In the genomic region with DNA sequence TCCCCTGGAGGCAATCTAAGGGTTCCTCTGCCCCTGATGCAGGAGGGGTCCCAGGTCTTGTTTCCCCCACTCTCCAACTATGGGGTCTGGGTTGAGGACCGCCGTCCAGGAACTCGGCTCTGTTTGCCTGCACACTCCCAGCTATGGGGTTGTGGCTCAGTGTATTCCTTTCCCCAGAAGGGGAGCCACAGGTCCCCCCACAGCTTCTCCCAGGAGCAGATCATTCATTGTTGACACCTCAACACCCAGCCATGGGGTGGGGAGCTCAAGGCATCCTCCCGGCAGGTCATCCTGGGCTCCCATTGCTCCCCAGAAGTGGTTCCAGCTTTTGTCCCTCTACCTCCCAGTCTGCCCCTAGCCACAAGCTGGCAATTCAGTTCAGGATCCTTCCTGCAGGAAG, we compare ENCODE assay signal across 2 cellular contexts.
TF ChIP-seq lines count a peak whose summit lies in the region.

No MANE protein-coding gene starts in this region.

TF ChIP-seq in GM12878, 131 proteins besides CTCF, POLR2A, EP300 and RAD21:
- no peak for TF ChIP-seq TCF3 (IDR thresholded peaks at IDR 0.05; ENCODE audit: borderline replicate concordance, insufficient read depth, low read depth, low read length)
- no peak for TF ChIP-seq TCF7 (IDR thresholded peaks at IDR 0.05; ENCODE audit: borderline replicate concordance)
- TF ChIP-seq POU2F2 (IDR thresholded peaks at IDR 0.05; ENCODE audit: borderline replicate concordance, low read depth, low read length): no peak
- TF ChIP-seq SUPT20H (IDR thresholded peaks at IDR 0.05; ENCODE audit: borderline replicate concordance, control insufficient read depth, low read depth, low read length): no peak

TF ChIP-seq in HepG2, 621 proteins besides CTCF, POLR2A, EP300 and RAD21:
- TF ChIP-seq KDM4B (CRISPR knock-in tag; IDR thresholded peaks at IDR 0.05) (no peak), ATF3 (CRISPR knock-in tag; IDR thresholded peaks at IDR 0.05) (no peak), ZBTB10 (CRISPR knock-in tag; IDR thresholded peaks at IDR 0.05; ENCODE audit: borderline replicate concordance) (0 out of 2 replicates have a peak, but pooled peaks have one; percentile 34), HMG20A (CRISPR knock-in tag; IDR thresholded peaks at IDR 0.05; ENCODE audit: borderline replicate concordance) (no peak), SIN3B (IDR thresholded peaks at IDR 0.05; ENCODE audit: low read length) (no peak), ZNF615 (CRISPR knock-in tag; IDR thresholded peaks at IDR 0.05; ENCODE audit: borderline replicate concordance) (no peak), RBM39 (IDR thresholded peaks at IDR 0.05; ENCODE audit: low read depth, low read length, poor library complexity, severe bottlenecking) (no peak)
- TF ChIP-seq, protein P1, sequence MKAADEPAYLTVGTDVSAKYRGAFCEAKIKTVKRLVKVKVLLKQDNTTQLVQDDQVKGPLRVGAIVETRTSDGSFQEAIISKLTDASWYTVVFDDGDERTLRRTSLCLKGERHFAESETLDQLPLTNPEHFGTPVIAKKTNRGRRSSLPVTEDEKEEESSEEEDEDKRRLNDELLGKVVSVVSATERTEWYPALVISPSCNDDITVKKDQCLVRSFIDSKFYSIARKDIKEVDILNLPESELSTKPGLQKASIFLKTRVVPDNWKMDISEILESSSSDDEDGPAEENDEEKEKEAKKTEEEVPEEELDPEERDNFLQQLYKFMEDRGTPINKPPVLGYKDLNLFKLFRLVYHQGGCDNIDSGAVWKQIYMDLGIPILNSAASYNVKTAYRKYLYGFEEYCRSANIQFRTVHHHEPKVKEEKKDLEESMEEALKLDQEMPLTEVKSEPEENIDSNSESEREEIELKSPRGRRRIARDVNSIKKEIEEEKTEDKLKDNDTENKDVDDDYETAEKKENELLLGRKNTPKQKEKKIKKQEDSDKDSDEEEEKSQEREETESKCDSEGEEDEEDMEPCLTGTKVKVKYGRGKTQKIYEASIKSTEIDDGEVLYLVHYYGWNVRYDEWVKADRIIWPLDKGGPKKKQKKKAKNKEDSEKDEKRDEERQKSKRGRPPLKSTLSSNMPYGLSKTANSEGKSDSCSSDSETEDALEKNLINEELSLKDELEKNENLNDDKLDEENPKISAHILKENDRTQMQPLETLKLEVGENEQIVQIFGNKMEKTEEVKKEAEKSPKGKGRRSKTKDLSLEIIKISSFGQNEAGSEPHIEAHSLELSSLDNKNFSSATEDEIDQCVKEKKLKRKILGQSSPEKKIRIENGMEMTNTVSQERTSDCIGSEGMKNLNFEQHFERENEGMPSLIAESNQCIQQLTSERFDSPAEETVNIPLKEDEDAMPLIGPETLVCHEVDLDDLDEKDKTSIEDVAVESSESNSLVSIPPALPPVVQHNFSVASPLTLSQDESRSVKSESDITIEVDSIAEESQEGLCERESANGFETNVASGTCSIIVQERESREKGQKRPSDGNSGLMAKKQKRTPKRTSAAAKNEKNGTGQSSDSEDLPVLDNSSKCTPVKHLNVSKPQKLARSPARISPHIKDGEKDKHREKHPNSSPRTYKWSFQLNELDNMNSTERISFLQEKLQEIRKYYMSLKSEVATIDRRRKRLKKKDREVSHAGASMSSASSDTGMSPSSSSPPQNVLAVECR (CRISPR knock-in tag; IDR thresholded peaks at IDR 0.05; ENCODE audit: borderline replicate concordance): 0 out of 2 replicates have a peak, but pooled peaks have one; percentile 23
